In genomic region chr17:2243953-2244352, GRCh38 we compare ENCODE assay signal across 11 cellular contexts. TPM values are rescaled to one million over a fixed set of nuclear protein-coding genes. Genes with fewer than 3 reads are reported as not detected.
A peak's percentile ranks its signal among the peaks of the same experiment; 100 is the strongest.
DNase-seq lines count a peak whose midpoint lies in the region; ATAC-seq and TF ChIP-seq lines count a peak whose summit lies in the region.
"Had no signal": no experiment of that assay in that cellular context is flagged by ENCODE, and none has a peak within 500 bp of the region (broad histone marks: within the 10 kb centered on the region; RNA-seq: fewer than 3 reads in every experiment).

No MANE protein-coding gene starts in this region.

- H3K27me3 Mint-ChIP-seq in neural crest cell (ENCODE audit: low read depth) = no peaks in the 10 kb centered on the region
- H3K27me3 Mint-ChIP-seq: T-helper 17 cell had no signal

- H3K36me3 ChIP-seq in left ventricle myocardium inferior (peaks cover 9% of the 10 kb centered on the region), vagina (peaks cover 0 to 9% of the 10 kb centered on the region in 2 donors), testis (ENCODE audit: low read depth, missing control alignments) (no peaks in the 10 kb centered on the region)

- no peaks in the 10 kb centered on the region for H3K9me3 ChIP-seq in left ventricle myocardium inferior (replicated peaks)
- no peaks in the 10 kb centered on the region for H3K9me3 ChIP-seq in vagina
- no peaks in the 10 kb centered on the region for H3K9me3 ChIP-seq in testis

- H3K27ac ChIP-seq in left ventricle myocardium inferior (replicated peaks) (peak overlapping the region; percentile 79), vagina (peak overlapping the region; percentile 63), testis (peak overlapping the region in 1 of 2 donors; percentile 52)
- H3K27ac ChIP-seq: epithelial cell of prostate had no signal

- H3K4me3 Mint-ChIP-seq in neural crest cell = no peak overlapping the region
- H3K4me3 Mint-ChIP-seq: T-helper 17 cell had no signal

- no peak for ATAC-seq in left cardiac atrium
- ATAC-seq in GM21515 (IDR thresholded peaks at IDR 0.05; ENCODE audit: unreplicated experiment) = no peak

- no peaks in the 10 kb centered on the region for H3K9me3 Mint-ChIP-seq in neural crest cell

- no peak for TF ChIP-seq POLR2A in vagina (IDR thresholded peaks at IDR 0.05)
- TF ChIP-seq POLR2A in testis (IDR thresholded peaks at IDR 0.05) = no peak

- TF ChIP-seq CTCF in left ventricle myocardium inferior (IDR thresholded peaks at IDR 0.05; ENCODE audit: borderline replicate concordance) = no peak
- TF ChIP-seq CTCF in neural crest cell (conservative IDR thresholded peaks at IDR 0.05) = no peak
- TF ChIP-seq CTCF in vagina (IDR thresholded peaks at IDR 0.05) = no peak
- TF ChIP-seq CTCF in testis (IDR thresholded peaks at IDR 0.05) = no peak

- DNase-seq in left ventricle myocardium inferior = no peak
- DNase-seq in left cardiac atrium = no peak
- peak; percentile 26 for DNase-seq in dedifferentiated amniotic fluid mesenchymal stem cell (ENCODE audit: extremely low spot score)
- DNase-seq in neural crest cell (ENCODE audit: low read depth, low spot score) = no peak
- no peak for DNase-seq in vagina (ENCODE audit: extremely low spot score in 2 of 2)
- no peak for DNase-seq in HCEC 1CT
- no peak for DNase-seq in testis
- DNase-seq: T-helper 17 cell had no signal

- H3K4me1 ChIP-seq in left ventricle myocardium inferior (peaks cover 27% of the 10 kb centered on the region), vagina (peaks cover 45% of the 10 kb centered on the region), testis (peaks cover 17% of the 10 kb centered on the region)

- H3K27ac Mint-ChIP-seq in neural crest cell (ENCODE audit: unreplicated experiment) = peak overlapping the region; percentile 30
- H3K27ac Mint-ChIP-seq: T-helper 17 cell had no signal

- peaks cover 9% of the 10 kb centered on the region for H3K36me3 Mint-ChIP-seq in neural crest cell (ENCODE audit: low read depth)

- H3K27me3 ChIP-seq in left ventricle myocardium inferior (ENCODE audit: low read depth) (no peaks in the 10 kb centered on the region), vagina (no peaks in the 10 kb centered on the region), testis (no peaks in the 10 kb centered on the region)

- 84 to 90% methylated on average over 5 of the region's 5 CpGs for WGBS in testis, 2 donors

- intact Hi-C loops in left ventricle myocardium inferior (cut with micrococcal nuclease) = no loop called here
- intact Hi-C loops in left cardiac atrium (cut with DNase I) = loop anchor here (2.0 to 10.0 kb wide), 3 partner anchors 149 to 189 kb away; partner anchors contain the start of gene HIC1 (in 2 of the 2)
- intact Hi-C loops in vagina (cut with DNase I) = loop anchor here (2.0 kb wide), 1 partner anchor 189 kb away; the partner anchor contains the start of gene HIC1
- intact Hi-C loops in testis (cut with DNase I; ENCODE audit: low total_unique reads) = loop anchor here (2.0 kb wide), 2 partner anchors 39 to 189 kb away; partner anchors contain the start of gene HIC1

- H3K4me3 ChIP-seq in left ventricle myocardium inferior (no peak overlapping the region), vagina (no peak overlapping the region), testis (no peak overlapping the region)
- H3K4me3 ChIP-seq: K562 had no signal

- H3K4me1 Mint-ChIP-seq in neural crest cell = peaks cover 2% of the 10 kb centered on the region

RNA-seq across cellular contexts. Expression of gene SMG6, which starts 59.6 kb away (rescaled TPM):
- total RNA-seq in left ventricle myocardium inferior (22.1 TPM), left cardiac atrium (10 to 100 TPM; 22.3 to 23.0 TPM), neural crest cell (52.6 and 57.2 TPM in 2 replicates), vagina (46.2 TPM), testis (10 to 100 TPM; 80.6 to 86.5 TPM)
- polyA plus RNA-seq in testis (ENCODE audit: insufficient read depth, low read depth, low replicate concordance) = 68.7 TPM

RNA-seq across cellular contexts. Expression of gene SRR, which starts 59.8 kb away (rescaled TPM):
- total RNA-seq in left ventricle myocardium inferior (8.2 TPM), left cardiac atrium (10 to 100 TPM in 1 of 2 donors, 1 to 10 TPM in 1; 8.7 to 14.5 TPM), neural crest cell (25.6 and 35.7 TPM in 2 replicates), vagina (13.5 TPM), testis (10 to 100 TPM; 14.2 to 16.9 TPM)
- polyA plus RNA-seq in testis (ENCODE audit: insufficient read depth, low read depth, low replicate concordance) = 16.1 TPM
